Comparison of ENCODE assay signal across 16 cellular contexts in the genomic region with DNA sequence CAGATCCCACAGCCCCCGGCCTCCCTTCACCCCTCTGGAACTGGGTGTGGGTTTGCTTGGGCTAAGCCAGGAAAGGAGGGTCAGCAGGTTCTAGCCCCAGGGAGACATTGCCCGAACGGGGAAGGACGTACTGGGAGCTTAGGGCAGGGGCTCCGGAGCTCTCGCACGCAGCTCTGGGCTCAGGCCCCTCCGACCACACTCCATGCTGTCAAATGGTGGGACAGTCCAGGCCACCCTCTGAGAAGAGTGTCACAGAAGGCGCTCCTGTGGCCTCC. TPM values are rescaled to one million over a fixed set of nuclear protein-coding genes. Genes with fewer than 3 reads are reported as not detected.
DNase-seq lines count a peak whose midpoint lies in the region; ATAC-seq, FAIRE-seq and TF ChIP-seq lines count a peak whose summit lies in the region.
"Had no signal": no experiment of that assay in that cellular context is flagged by ENCODE, and none has a peak within 500 bp of the region (broad histone marks: within the 10 kb centered on the region; RNA-seq: fewer than 3 reads in every experiment).

No MANE protein-coding gene starts in this region.

- H3K36me3 ChIP-seq in pancreas (no peaks in the 10 kb centered on the region), tibial artery (peaks cover 0 to 17% (median 0%) of the 10 kb centered on the region in 3 donors), endodermal cell (ENCODE audit: control insufficient read depth, insufficient read depth, low read length) (no peaks in the 10 kb centered on the region)

- H3K9me3 Mint-ChIP-seq in endodermal cell = no peaks in the 10 kb centered on the region
- H3K9me3 Mint-ChIP-seq: memory B cell had no signal

- WGBS in pancreas, 2 donors = 39 to 41% methylated on average over 9 of the region's 9 CpGs
- 92 to 93% methylated on average over 8 to 9 of the region's 9 CpGs for WGBS in endodermal cell (ENCODE audit: insufficient coverage in 1 of 2, insufficient read length in 1 of 2), 2 experiments

- TF ChIP-seq CTCF in fibroblast of the aortic adventitia (IDR thresholded peaks at IDR 0.05; ENCODE audit: insufficient read depth, low read length) (no peak), pancreas (IDR thresholded peaks at IDR 0.05) (no peak), tibial artery (IDR thresholded peaks at IDR 0.05) (no peak), endodermal cell (conservative IDR thresholded peaks at IDR 0.05) (no peak)

- peaks cover 4% of the 10 kb centered on the region for H3K4me1 Mint-ChIP-seq in endodermal cell
- H3K4me1 Mint-ChIP-seq: CD4-positive, CD25-positive, alpha-beta regulatory T cell had no signal

- no peak for ATAC-seq in pancreas
- ATAC-seq: foreskin keratinocyte had no signal

- H3K4me1 ChIP-seq in pancreas = peaks cover 8 to 32% (median 13%) of the 10 kb centered on the region in 3 donors
- H3K4me1 ChIP-seq in tibial artery = peaks cover 0 to 49% (median 24%) of the 10 kb centered on the region in 4 donors
- peaks cover 2% of the 10 kb centered on the region for H3K4me1 ChIP-seq in endodermal cell (ENCODE audit: control insufficient read depth, insufficient read depth, low read length)

- H3K9me3 ChIP-seq in pancreas (no peaks in the 10 kb centered on the region), tibial artery (no peaks in the 10 kb centered on the region), endodermal cell (ENCODE audit: control insufficient read depth, low read length) (no peaks in the 10 kb centered on the region)

- no peaks in the 10 kb centered on the region for H3K27me3 ChIP-seq in pancreas
- no peaks in the 10 kb centered on the region for H3K27me3 ChIP-seq in tibial artery
- H3K27me3 ChIP-seq in endodermal cell (ENCODE audit: control insufficient read depth, insufficient read depth, low read length, poor library complexity, severe bottlenecking) = no peaks in the 10 kb centered on the region

- H3K4me3 Mint-ChIP-seq in endodermal cell = no peak overlapping the region
- H3K4me3 Mint-ChIP-seq: activated naive CD8-positive, alpha-beta T cell; CD4-positive, CD25-positive, alpha-beta regulatory T cell; memory B cell had no signal

- H3K9ac ChIP-seq in endodermal cell (ENCODE audit: extremely low read depth, low read length, poor library complexity, severe bottlenecking) = no peak overlapping the region

- no peaks in the 10 kb centered on the region for H3K36me3 Mint-ChIP-seq in endodermal cell (ENCODE audit: low read depth)
- H3K36me3 Mint-ChIP-seq: activated naive CD8-positive, alpha-beta T cell; CD4-positive, CD25-positive, alpha-beta regulatory T cell; memory B cell had no signal

- no peak for FAIRE-seq in pancreas (lab: Jason Lieb, UNC)
- FAIRE-seq: bronchial epithelial cell, HTR-8/SVneo had no signal

- peaks cover 4% of the 10 kb centered on the region for H3K27me3 Mint-ChIP-seq in endodermal cell (ENCODE audit: insufficient read depth)
- H3K27me3 Mint-ChIP-seq: activated naive CD8-positive, alpha-beta T cell had no signal

- DNase-seq in fibroblast of the aortic adventitia (ENCODE audit: low read depth) (no peak), pancreas (no peak), tibial artery (no peak), NCI-H1417 treated with DMSO at 0.1 percent for 48 hours (lab: John Stamatoyannopoulos, UW) (no peak), endodermal cell (no peak), putamen (ENCODE audit: low spot score) (no peak)
- DNase-seq: activated CD4-positive, alpha-beta T cell treated with anti-CD3 and anti-CD28 coated beads, Interleukin-2, amount 50 U/mL, for 1 hour; CD4-positive, CD25-positive, alpha-beta regulatory T cell; stimulated activated CD4-positive, alpha-beta T cell treated with anti-CD3 and anti-CD28 coated beads, Interleukin-12 subunit alpha, Interleukin-12 subunit beta, amount 100 ng/mL, for 4 hours; stimulated activated naive CD4-positive, alpha-beta T cell treated with Interleukin-2 at 50 U/mL for 16 hours had no signal

- H3K27ac ChIP-seq in angular gyrus (ENCODE audit: low read depth, low read length) (peak overlapping the region; percentile 99), pancreas (peak overlapping the region; percentile 75 to 86 (median 80)), tibial artery (peak overlapping the region; percentile 51 to 74), endodermal cell (ENCODE audit: low read depth, low read length) (no peak overlapping the region)
- H3K27ac ChIP-seq: foreskin keratinocyte had no signal

- H3K27ac Mint-ChIP-seq in endodermal cell = no peak overlapping the region
- H3K27ac Mint-ChIP-seq: activated naive CD8-positive, alpha-beta T cell; CD4-positive, CD25-positive, alpha-beta regulatory T cell; memory B cell had no signal

- peak overlapping the region; percentile 79 for H3K4me3 ChIP-seq in fibroblast of the aortic adventitia (ENCODE audit: low read depth, low read length)
- H3K4me3 ChIP-seq in pancreas = peak overlapping the region; percentile 14 to 61 (median 56)
- peak overlapping the region; percentile 47 to 60 for H3K4me3 ChIP-seq in tibial artery
- no peak overlapping the region for H3K4me3 ChIP-seq in endodermal cell (ENCODE audit: low read length)

- intact Hi-C loops in pancreas (cut with DNase I) (loop anchor here in 1 of 3 donors (10.0 kb wide), 1 partner anchor 64 kb away; a partner anchor contains a TSS), tibial artery (cut with DNase I; ENCODE audit: low total_unique reads) (loop anchor here (10.0 kb wide), 1 partner anchor 64 kb away; a partner anchor contains a TSS)

RNA-seq across cellular contexts. Expression of a gene that starts 13.3 kb away (rescaled TPM):
- 14.8 and 17.4 TPM in 2 replicates for total RNA-seq in fibroblast of the aortic adventitia (ENCODE audit: low replicate concordance)
- 10 to 100 TPM in 5 of 6 donors, 1 to 10 TPM in 1; 8.3 to 19.6 (median 17.6) TPM for total RNA-seq in pancreas
- 10 to 100 TPM in 1 of 2 donors, 1 to 10 TPM in 1; 8.8 to 18.7 TPM for polyA plus RNA-seq in pancreas
- 1 to 10 TPM; 4.7 to 7.9 TPM for total RNA-seq in endodermal cell
- polyA plus RNA-seq in endodermal cell (2013, experiment 1 of 2) = 10.7 TPM
- 10.4 TPM for polyA plus RNA-seq in endodermal cell (2013, experiment 2 of 2)
